ENCODE assay signal across 1 cellular context in the genomic region with DNA sequence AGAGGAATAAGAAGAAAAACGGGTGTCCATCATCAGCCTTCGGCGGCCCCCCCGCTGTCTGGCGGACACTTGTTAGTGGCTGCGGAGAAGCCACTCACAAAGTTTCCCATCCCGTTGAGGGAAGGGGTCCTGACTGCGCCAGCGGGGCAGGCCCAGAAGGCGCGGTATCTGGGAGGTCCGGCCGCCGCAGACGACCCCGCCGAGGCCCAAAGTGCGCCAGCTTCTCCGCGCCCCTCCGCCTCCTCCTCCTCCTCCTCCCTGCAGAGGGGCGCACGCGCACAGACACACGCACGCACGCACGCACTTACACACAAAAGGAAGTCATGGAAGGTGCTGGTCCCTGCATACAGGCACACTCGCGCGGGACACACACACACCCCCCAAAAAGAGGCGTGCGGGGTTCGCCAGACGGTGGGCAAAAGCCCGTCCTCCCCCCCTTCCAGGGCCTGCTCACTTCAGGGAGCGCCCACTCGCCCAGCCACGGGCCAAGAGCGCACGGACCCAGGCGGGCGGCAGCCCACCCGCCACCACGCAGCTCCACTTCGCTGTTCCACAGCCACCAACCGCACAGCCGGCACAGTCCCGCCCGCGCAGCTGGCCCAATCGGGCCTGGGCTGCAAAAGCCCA.
TF ChIP-seq lines count a peak whose summit lies in the region.

No MANE protein-coding gene starts in this region.

TF ChIP-seq in HepG2, 621 proteins besides CTCF, POLR2A, EP300 and RAD21 (continued from another document and continues in another):
- TF ChIP-seq, protein P1, sequence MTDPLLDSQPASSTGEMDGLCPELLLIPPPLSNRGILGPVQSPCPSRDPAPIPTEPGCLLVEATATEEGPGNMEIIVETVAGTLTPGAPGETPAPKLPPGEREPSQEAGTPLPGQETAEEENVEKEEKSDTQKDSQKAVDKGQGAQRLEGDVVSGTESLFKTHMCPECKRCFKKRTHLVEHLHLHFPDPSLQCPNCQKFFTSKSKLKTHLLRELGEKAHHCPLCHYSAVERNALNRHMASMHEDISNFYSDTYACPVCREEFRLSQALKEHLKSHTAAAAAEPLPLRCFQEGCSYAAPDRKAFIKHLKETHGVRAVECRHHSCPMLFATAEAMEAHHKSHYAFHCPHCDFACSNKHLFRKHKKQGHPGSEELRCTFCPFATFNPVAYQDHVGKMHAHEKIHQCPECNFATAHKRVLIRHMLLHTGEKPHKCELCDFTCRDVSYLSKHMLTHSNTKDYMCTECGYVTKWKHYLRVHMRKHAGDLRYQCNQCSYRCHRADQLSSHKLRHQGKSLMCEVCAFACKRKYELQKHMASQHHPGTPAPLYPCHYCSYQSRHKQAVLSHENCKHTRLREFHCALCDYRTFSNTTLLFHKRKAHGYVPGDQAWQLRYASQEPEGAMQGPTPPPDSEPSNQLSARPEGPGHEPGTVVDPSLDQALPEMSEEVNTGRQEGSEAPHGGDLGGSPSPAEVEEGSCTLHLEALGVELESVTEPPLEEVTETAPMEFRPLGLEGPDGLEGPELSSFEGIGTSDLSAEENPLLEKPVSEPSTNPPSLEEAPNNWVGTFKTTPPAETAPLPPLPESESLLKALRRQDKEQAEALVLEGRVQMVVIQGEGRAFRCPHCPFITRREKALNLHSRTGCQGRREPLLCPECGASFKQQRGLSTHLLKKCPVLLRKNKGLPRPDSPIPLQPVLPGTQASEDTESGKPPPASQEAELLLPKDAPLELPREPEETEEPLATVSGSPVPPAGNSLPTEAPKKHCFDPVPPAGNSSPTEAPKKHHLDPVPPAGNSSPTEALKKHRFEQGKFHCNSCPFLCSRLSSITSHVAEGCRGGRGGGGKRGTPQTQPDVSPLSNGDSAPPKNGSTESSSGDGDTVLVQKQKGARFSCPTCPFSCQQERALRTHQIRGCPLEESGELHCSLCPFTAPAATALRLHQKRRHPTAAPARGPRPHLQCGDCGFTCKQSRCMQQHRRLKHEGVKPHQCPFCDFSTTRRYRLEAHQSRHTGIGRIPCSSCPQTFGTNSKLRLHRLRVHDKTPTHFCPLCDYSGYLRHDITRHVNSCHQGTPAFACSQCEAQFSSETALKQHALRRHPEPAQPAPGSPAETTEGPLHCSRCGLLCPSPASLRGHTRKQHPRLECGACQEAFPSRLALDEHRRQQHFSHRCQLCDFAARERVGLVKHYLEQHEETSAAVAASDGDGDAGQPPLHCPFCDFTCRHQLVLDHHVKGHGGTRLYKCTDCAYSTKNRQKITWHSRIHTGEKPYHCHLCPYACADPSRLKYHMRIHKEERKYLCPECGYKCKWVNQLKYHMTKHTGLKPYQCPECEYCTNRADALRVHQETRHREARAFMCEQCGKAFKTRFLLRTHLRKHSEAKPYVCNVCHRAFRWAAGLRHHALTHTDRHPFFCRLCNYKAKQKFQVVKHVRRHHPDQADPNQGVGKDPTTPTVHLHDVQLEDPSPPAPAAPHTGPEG (CRISPR knock-in tag; IDR thresholded peaks at IDR 0.05) = peak; percentile 73
- TF ChIP-seq ZFP1 (CRISPR knock-in tag; IDR thresholded peaks at IDR 0.05) = no peak
- peak; percentile 46; the same call in 1 of the 2 replicates for TF ChIP-seq ZNF556 (CRISPR knock-in tag; IDR thresholded peaks at IDR 0.05; ENCODE audit: borderline replicate concordance)
- no peak for TF ChIP-seq SP140L (CRISPR knock-in tag; IDR thresholded peaks at IDR 0.05; ENCODE audit: borderline replicate concordance)
- 0 out of 2 replicates have a peak, but pooled peaks have one; percentile 58 for TF ChIP-seq RFXAP (CRISPR knock-in tag; IDR thresholded peaks at IDR 0.05; ENCODE audit: borderline replicate concordance)
- TF ChIP-seq ZNF629 (CRISPR knock-in tag; conservative IDR thresholded peaks at IDR 0.05) = no peak
- TF ChIP-seq ZNF432 (CRISPR knock-in tag; IDR thresholded peaks at IDR 0.05; ENCODE audit: borderline replicate concordance) = no peak
- TF ChIP-seq, protein P2, sequence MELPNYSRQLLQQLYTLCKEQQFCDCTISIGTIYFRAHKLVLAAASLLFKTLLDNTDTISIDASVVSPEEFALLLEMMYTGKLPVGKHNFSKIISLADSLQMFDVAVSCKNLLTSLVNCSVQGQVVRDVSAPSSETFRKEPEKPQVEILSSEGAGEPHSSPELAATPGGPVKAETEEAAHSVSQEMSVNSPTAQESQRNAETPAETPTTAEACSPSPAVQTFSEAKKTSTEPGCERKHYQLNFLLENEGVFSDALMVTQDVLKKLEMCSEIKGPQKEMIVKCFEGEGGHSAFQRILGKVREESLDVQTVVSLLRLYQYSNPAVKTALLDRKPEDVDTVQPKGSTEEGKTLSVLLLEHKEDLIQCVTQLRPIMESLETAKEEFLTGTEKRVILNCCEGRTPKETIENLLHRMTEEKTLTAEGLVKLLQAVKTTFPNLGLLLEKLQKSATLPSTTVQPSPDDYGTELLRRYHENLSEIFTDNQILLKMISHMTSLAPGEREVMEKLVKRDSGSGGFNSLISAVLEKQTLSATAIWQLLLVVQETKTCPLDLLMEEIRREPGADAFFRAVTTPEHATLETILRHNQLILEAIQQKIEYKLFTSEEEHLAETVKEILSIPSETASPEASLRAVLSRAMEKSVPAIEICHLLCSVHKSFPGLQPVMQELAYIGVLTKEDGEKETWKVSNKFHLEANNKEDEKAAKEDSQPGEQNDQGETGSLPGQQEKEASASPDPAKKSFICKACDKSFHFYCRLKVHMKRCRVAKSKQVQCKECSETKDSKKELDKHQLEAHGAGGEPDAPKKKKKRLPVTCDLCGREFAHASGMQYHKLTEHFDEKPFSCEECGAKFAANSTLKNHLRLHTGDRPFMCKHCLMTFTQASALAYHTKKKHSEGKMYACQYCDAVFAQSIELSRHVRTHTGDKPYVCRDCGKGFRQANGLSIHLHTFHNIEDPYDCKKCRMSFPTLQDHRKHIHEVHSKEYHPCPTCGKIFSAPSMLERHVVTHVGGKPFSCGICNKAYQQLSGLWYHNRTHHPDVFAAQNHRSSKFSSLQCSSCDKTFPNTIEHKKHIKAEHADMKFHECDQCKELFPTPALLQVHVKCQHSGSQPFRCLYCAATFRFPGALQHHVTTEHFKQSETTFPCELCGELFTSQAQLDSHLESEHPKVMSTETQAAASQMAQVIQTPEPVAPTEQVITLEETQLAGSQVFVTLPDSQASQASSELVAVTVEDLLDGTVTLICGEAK (IDR thresholded peaks at IDR 0.05) = no peak
- TF ChIP-seq, protein P2 (CRISPR knock-in tag; IDR thresholded peaks at IDR 0.05) = peak; percentile 68
- TF ChIP-seq MTF2 (CRISPR knock-in tag; IDR thresholded peaks at IDR 0.05; ENCODE audit: borderline replicate concordance) = peak; percentile 41; the same call in 1 of the 2 replicates
- no peak for TF ChIP-seq ZNF713 (CRISPR knock-in tag; IDR thresholded peaks at IDR 0.05)
- TF ChIP-seq, protein P3, sequence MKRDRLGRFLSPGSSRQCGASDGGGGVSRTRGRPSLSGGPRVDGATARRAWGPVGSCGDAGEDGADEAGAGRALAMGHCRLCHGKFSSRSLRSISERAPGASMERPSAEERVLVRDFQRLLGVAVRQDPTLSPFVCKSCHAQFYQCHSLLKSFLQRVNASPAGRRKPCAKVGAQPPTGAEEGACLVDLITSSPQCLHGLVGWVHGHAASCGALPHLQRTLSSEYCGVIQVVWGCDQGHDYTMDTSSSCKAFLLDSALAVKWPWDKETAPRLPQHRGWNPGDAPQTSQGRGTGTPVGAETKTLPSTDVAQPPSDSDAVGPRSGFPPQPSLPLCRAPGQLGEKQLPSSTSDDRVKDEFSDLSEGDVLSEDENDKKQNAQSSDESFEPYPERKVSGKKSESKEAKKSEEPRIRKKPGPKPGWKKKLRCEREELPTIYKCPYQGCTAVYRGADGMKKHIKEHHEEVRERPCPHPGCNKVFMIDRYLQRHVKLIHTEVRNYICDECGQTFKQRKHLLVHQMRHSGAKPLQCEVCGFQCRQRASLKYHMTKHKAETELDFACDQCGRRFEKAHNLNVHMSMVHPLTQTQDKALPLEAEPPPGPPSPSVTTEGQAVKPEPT (CRISPR knock-in tag; IDR thresholded peaks at IDR 0.05; ENCODE audit: low read depth) = 0 out of 2 replicates have a peak, but pooled peaks have one; percentile 27
- TF ChIP-seq, protein P4, sequence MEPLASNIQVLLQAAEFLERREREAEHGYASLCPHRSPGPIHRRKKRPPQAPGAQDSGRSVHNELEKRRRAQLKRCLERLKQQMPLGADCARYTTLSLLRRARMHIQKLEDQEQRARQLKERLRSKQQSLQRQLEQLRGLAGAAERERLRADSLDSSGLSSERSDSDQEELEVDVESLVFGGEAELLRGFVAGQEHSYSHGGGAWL (CRISPR knock-in tag; IDR thresholded peaks at IDR 0.05) = 0 out of 2 replicates have a peak, but pooled peaks have one; percentile 36
- peak; percentile 54; the same call in 1 of the 2 replicates for TF ChIP-seq MED1 (CRISPR knock-in tag; IDR thresholded peaks at IDR 0.05)
- TF ChIP-seq ZBTB20 (CRISPR knock-in tag; IDR thresholded peaks at IDR 0.05; ENCODE audit: borderline replicate concordance, low read depth) = 0 out of 2 replicates have a peak, but pooled peaks have one; percentile 36
- TF ChIP-seq, protein P5, sequence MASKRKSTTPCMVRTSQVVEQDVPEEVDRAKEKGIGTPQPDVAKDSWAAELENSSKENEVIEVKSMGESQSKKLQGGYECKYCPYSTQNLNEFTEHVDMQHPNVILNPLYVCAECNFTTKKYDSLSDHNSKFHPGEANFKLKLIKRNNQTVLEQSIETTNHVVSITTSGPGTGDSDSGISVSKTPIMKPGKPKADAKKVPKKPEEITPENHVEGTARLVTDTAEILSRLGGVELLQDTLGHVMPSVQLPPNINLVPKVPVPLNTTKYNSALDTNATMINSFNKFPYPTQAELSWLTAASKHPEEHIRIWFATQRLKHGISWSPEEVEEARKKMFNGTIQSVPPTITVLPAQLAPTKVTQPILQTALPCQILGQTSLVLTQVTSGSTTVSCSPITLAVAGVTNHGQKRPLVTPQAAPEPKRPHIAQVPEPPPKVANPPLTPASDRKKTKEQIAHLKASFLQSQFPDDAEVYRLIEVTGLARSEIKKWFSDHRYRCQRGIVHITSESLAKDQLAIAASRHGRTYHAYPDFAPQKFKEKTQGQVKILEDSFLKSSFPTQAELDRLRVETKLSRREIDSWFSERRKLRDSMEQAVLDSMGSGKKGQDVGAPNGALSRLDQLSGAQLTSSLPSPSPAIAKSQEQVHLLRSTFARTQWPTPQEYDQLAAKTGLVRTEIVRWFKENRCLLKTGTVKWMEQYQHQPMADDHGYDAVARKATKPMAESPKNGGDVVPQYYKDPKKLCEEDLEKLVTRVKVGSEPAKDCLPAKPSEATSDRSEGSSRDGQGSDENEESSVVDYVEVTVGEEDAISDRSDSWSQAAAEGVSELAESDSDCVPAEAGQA (IDR thresholded peaks at IDR 0.05; ENCODE audit: low read depth) = no peak
- TF ChIP-seq, protein P5 (CRISPR knock-in tag; IDR thresholded peaks at IDR 0.05; ENCODE audit: borderline replicate concordance) = no peak
- peak; percentile 51; the same call in 1 of the 2 replicates for TF ChIP-seq NAIF1 (CRISPR knock-in tag; IDR thresholded peaks at IDR 0.05; ENCODE audit: borderline replicate concordance)
- TF ChIP-seq ZNF101 (CRISPR knock-in tag; IDR thresholded peaks at IDR 0.05; ENCODE audit: borderline replicate concordance, low read depth) = no peak
- TF ChIP-seq DMAP1 (CRISPR knock-in tag; IDR thresholded peaks at IDR 0.05) = peak; percentile 59; the same call in 1 of the 2 replicates
- TF ChIP-seq IRX3 (CRISPR knock-in tag; IDR thresholded peaks at IDR 0.05; ENCODE audit: borderline replicate concordance, low read depth) = peak; percentile 69; the same call in 1 of the 2 replicates
- peak; percentile 69; the same call in 1 of the 2 replicates for TF ChIP-seq ZNF235 (CRISPR knock-in tag; IDR thresholded peaks at IDR 0.05; ENCODE audit: borderline replicate concordance)
- 0 out of 2 replicates have a peak, but pooled peaks have one; percentile 42 for TF ChIP-seq MEIS1 (CRISPR knock-in tag; IDR thresholded peaks at IDR 0.05; ENCODE audit: borderline replicate concordance)
